ENCODE assay signal across 13 cellular contexts in genomic region chr16:47019563-47019962, GRCh38. TPM values are rescaled to one million over a fixed set of nuclear protein-coding genes. Genes with fewer than 3 reads are reported as not detected.
A peak's percentile ranks its signal among the peaks of the same experiment; 100 is the strongest.
DNase-seq lines count a peak whose midpoint lies in the region; ATAC-seq, FAIRE-seq and TF ChIP-seq lines count a peak whose summit lies in the region.
"Had no signal": no experiment of that assay in that cellular context is flagged by ENCODE, and none has a peak within 500 bp of the region (broad histone marks: within the 10 kb centered on the region; RNA-seq: fewer than 3 reads in every experiment).

No MANE protein-coding gene starts in this region.

- intact Hi-C loops in A673 (cut with micrococcal nuclease; ENCODE audit: unreplicated experiment) (no loop called here), lower lobe of right lung (cut with DNase I) (no loop called here)

- peak; percentile 57 for TF ChIP-seq CTCF in A673 (conservative IDR thresholded peaks at IDR 0.05; ENCODE audit: low read depth, low read length)
- TF ChIP-seq CTCF in fibroblast of pulmonary artery (IDR thresholded peaks at IDR 0.05; ENCODE audit: low read length, missing control alignments): peak; percentile 36
- no peak for TF ChIP-seq CTCF in lower lobe of right lung (IDR thresholded peaks at IDR 0.05)

- no peak for ATAC-seq in lower lobe of right lung
- ATAC-seq: gastrocnemius medialis had no signal

- no peak overlapping the region for H3K27ac ChIP-seq in A673 (ENCODE audit: low read depth, low read length, poor library complexity, severe bottlenecking)
- H3K27ac ChIP-seq in lower lobe of right lung: no peak overlapping the region
- no peak overlapping the region for H3K27ac ChIP-seq in SJCRH30
- H3K27ac ChIP-seq: gastrocnemius medialis, testis, WERI-Rb-1 had no signal

- CTCF ChIA-PET in A673 (lab: Charles Lee): interaction anchor here (1.4 kb wide), 1 partner anchor 1145 kb away, joined by 7 read pairs; no protein-coding TSS in a partner anchor

- H3K9me3 ChIP-seq in A673 (ENCODE audit: low read depth, low read length, poor library complexity, severe bottlenecking) (no peaks in the 10 kb centered on the region), lower lobe of right lung (no peaks in the 10 kb centered on the region), SJCRH30 (replicated peaks) (no peaks in the 10 kb centered on the region)
- H3K9me3 ChIP-seq: gastrocnemius medialis, testis had no signal

- peak; percentile 40 for FAIRE-seq in G401.6 (lab: Jason Lieb, UNC)

- DNase-seq in A673 (ENCODE audit: low spot score) (peak; percentile 52), SK-MEL-5 (ENCODE audit: low read depth, low spot score) (peak; percentile 52), fibroblast of pulmonary artery (ENCODE audit: low read depth) (peak; percentile 32), lower lobe of right lung (no peak), SK-N-DZ (ENCODE audit: low spot score) (no peak), SJCRH30 (no peak), NCI-H2196 treated with DMSO at 0.1 percent for 48 hours (lab: John Stamatoyannopoulos, UW; ENCODE audit: unreplicated experiment) (no peak)
- DNase-seq: activated T-cell treated with anti-CD3 and anti-CD28 coated beads, Interleukin-2, amount 50 U/mL, for 48 hours; gastrocnemius medialis; testis; WERI-Rb-1 had no signal

- H3K27me3 ChIP-seq in A673 (replicated peaks; ENCODE audit: insufficient read depth, low read depth, low read length, poor library complexity) (no peaks in the 10 kb centered on the region), lower lobe of right lung (ENCODE audit: low read depth) (no peaks in the 10 kb centered on the region), SJCRH30 (no peaks in the 10 kb centered on the region)
- H3K27me3 ChIP-seq: gastrocnemius medialis, testis had no signal

- H3K4me3 ChIP-seq in A673 (ENCODE audit: low read depth, low read length, poor library complexity, severe bottlenecking) (no peak overlapping the region), fibroblast of pulmonary artery (replicated peaks; ENCODE audit: low read depth, low read length) (no peak overlapping the region), lower lobe of right lung (no peak overlapping the region), SJCRH30 (no peak overlapping the region)
- H3K4me3 ChIP-seq: gastrocnemius medialis, lung, testis had no signal

- in situ Hi-C loops in SK-MEL-5 (cut with HindIII; ENCODE audit: low pct_unique_long_range_greater_than_20kb, low sequenced_read_pairs): no loop called here

- POLR2A ChIA-PET in A673 (lab: Charles Lee; ENCODE audit: low non-redundant PET): interaction anchor here (0.9 kb wide), 1 partner anchor 23 kb away, joined by 16 read pairs; no protein-coding TSS in a partner anchor

- BruUV-seq in A673 (replicated peaks; lab: Mats Ljungman, UMichigan): no TSS peak

- no peaks in the 10 kb centered on the region for H3K4me1 ChIP-seq in A673 (ENCODE audit: insufficient read depth, low read length, poor library complexity, severe bottlenecking)
- no peaks in the 10 kb centered on the region for H3K4me1 ChIP-seq in lower lobe of right lung
- H3K4me1 ChIP-seq in SJCRH30: no peaks in the 10 kb centered on the region
- H3K4me1 ChIP-seq: gastrocnemius medialis, testis had no signal

- H3K36me3 ChIP-seq in A673 (ENCODE audit: insufficient read depth, low read length, poor library complexity, severe bottlenecking): no peaks in the 10 kb centered on the region
- H3K36me3 ChIP-seq in lower lobe of right lung: no peaks in the 10 kb centered on the region
- no peaks in the 10 kb centered on the region for H3K36me3 ChIP-seq in SJCRH30
- H3K36me3 ChIP-seq: gastrocnemius medialis, WERI-Rb-1 had no signal

RNA-seq across cellular contexts. Expression of gene DNAJA2, which starts 46.1 kb away (rescaled TPM):
- total RNA-seq in A673 (2021): 82.5 and 85.2 TPM in 2 replicates
- 74.3 and 86.4 TPM in 2 replicates for total RNA-seq in SK-MEL-5 (2014; rRNA removed; shearing (Covaris generic))
- 28.6 and 37.5 TPM in 2 replicates for polyA plus RNA-seq in SK-MEL-5 (2015; cell fraction: cytosol; rRNA removed)
- 22.2 and 23.2 TPM in 2 replicates for polyA plus RNA-seq in SK-MEL-5 (2015; cell fraction: nucleus; rRNA removed)
- 53.1 TPM for total RNA-seq in lower lobe of right lung
- 88.2 and 90.2 TPM in 2 replicates for polyA plus RNA-seq in SK-N-DZ (2014; cell fraction: cytosol; rRNA removed)
- 33.9 and 50.2 TPM in 2 replicates for polyA plus RNA-seq in SK-N-DZ (2014; cell fraction: nucleus; rRNA removed)
- 86.4 and 90.9 TPM in 2 replicates for total RNA-seq in SJCRH30 (2014; rRNA removed; shearing (Covaris generic))

Comparison
In these comparisons a context has a peak if more than half of its experiments do, and no peak if none do; other contexts are left out.
1. DNase-seq: peak in A673 (single experiment), SK-MEL-5 (single experiment) and fibroblast of pulmonary artery (single experiment); none in lower lobe of right lung (single experiment), SK-N-DZ (single experiment), SJCRH30 (0 of 2) and NCI-H2196 treated with DMSO at 0.1 percent for 48 hours (single experiment).